Comparison of ENCODE assay signal across 8 cellular contexts in the genomic region with DNA sequence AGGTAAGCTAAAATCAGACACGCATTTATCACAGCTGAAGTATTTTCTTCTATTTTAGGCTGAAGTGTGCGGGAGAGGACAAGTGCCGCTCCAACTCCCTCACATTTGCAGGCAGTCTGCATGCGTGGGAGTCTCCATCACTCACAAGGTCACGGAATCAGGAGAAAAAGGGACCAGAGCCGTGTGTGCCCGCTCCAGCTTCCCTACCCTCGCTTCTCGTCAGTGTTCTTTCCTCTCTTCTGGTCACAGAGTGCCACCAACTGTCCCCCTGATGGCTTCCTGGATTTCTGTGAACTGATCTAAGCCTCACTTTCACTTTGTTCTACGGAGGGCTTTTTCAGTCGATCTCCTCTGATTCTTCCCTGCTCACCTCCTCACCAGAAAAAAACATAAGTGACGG.
DNase-seq lines count a peak whose midpoint lies in the region; ATAC-seq and TF ChIP-seq lines count a peak whose summit lies in the region.

No MANE protein-coding gene starts in this region.

- no peaks in the 10 kb centered on the region for H3K4me1 ChIP-seq in HAP-1
- no peaks in the 10 kb centered on the region for H3K4me1 ChIP-seq in mammary epithelial cell (ENCODE audit: insufficient read depth, low read length)
- H3K4me1 ChIP-seq in aorta (ENCODE audit: control insufficient read depth in 1 of 2, insufficient read depth in 2 of 2, low read length in 2 of 2), result no peaks in the 10 kb centered on the region
- H3K4me1 ChIP-seq in left lung, result no peaks in the 10 kb centered on the region

- TF ChIP-seq CTCF in GM13976 (IDR thresholded peaks at IDR 0.05; ENCODE audit: borderline replicate concordance, control extremely low read depth, extremely low read depth, insufficient read depth, missing control alignments) (peak; percentile 3), mammary epithelial cell (conservative IDR thresholded peaks at IDR 0.05 in 1 of 2, IDR thresholded peaks at IDR 0.05 in 1 of 2; ENCODE audit: extremely low read depth in 1 of 2, insufficient read depth in 1 of 2, low read depth in 1 of 2, low read length in 2 of 2) (no peak), left lung (IDR thresholded peaks at IDR 0.05) (no peak)

- H3K27me3 ChIP-seq in HAP-1 (ENCODE audit: low read depth) (no peaks in the 10 kb centered on the region), mammary epithelial cell (ENCODE audit: insufficient read depth, low read length) (peaks cover 2% of the 10 kb centered on the region), aorta (ENCODE audit: control insufficient read depth in 1 of 2, insufficient read depth in 2 of 2, low read length in 1 of 2) (no peaks in the 10 kb centered on the region), left lung (no peaks in the 10 kb centered on the region)

- no peak overlapping the region for H3K9ac ChIP-seq in mammary epithelial cell (ENCODE audit: insufficient read depth, low read length)

- no peaks in the 10 kb centered on the region for H3K79me2 ChIP-seq in mammary epithelial cell (ENCODE audit: insufficient read depth, low read length)

- H3K4me2 ChIP-seq in mammary epithelial cell (ENCODE audit: insufficient read depth, low read depth, low read length), result peak overlapping the region; percentile 62

- no peaks in the 10 kb centered on the region for H4K20me1 ChIP-seq in mammary epithelial cell (ENCODE audit: insufficient read depth, low read length)

- H3K36me3 ChIP-seq in HAP-1 (replicated peaks) (no peaks in the 10 kb centered on the region), mammary epithelial cell (ENCODE audit: insufficient read depth, low read length) (no peaks in the 10 kb centered on the region), aorta (ENCODE audit: control insufficient read depth in 1 of 2, insufficient read depth in 2 of 2, low read length in 1 of 2) (no peaks in the 10 kb centered on the region), left lung (no peaks in the 10 kb centered on the region)

- no peak for ATAC-seq in aorta (ENCODE audit: low FRiP score)
- ATAC-seq in left lung, result no peak

- H2AFZ ChIP-seq in mammary epithelial cell (ENCODE audit: low read depth, low read length), result peak overlapping the region; percentile 68

- H3K9me3 ChIP-seq in HAP-1 (no peaks in the 10 kb centered on the region), mammary epithelial cell (replicated peaks; ENCODE audit: insufficient read depth, low read length) (no peaks in the 10 kb centered on the region), aorta (ENCODE audit: control insufficient read depth, low read length) (no peaks in the 10 kb centered on the region), left lung (peaks cover 0 to 7% of the 10 kb centered on the region in 2 donors)

- 51% methylated on average over 12 of the region's 12 CpGs for WGBS in mammary epithelial cell (ENCODE audit: low coverage, missing lambda C conversion rate)
- WGBS in aorta, 2 donors, result 23 to 31% methylated on average over 12 of the region's 12 CpGs

- no TSS peak for BruUV-seq in mammary epithelial cell (replicated peaks; lab: Mats Ljungman, UMichigan)

- dilution Hi-C loops in mammary epithelial cell (cut with HindIII; ENCODE audit: low sequenced_read_pairs), result no loop called here

- intact Hi-C loops in mammary epithelial cell (cut with micrococcal nuclease), result loop anchor here (5.0 kb wide), 1 partner anchor 300 kb away; no protein-coding TSS in a partner anchor
- intact Hi-C loops in aorta (cut with DNase I), result no loop called here
- intact Hi-C loops in left lung (cut with DNase I), result no loop called here

- H3K4me3 ChIP-seq in HAP-1, result 0 out of 2 replicates have a peak overlapping the region, but pooled peaks have one; percentile 2
- H3K4me3 ChIP-seq in mammary epithelial cell (replicated peaks in 1 of 3; ENCODE audit: insufficient read depth in 1 of 3, low read depth in 2 of 3, low read length in 3 of 3), result peak overlapping the region; percentile 20 to 40 (median 32)
- peak overlapping the region; percentile 1 to 8 for H3K4me3 ChIP-seq in aorta (ENCODE audit: low read length in 2 of 2)
- no peak overlapping the region for H3K4me3 ChIP-seq in left lung

- H3K27ac ChIP-seq in mammary epithelial cell (ENCODE audit: insufficient read depth, low read depth, low read length), result no peak overlapping the region
- no peak overlapping the region for H3K27ac ChIP-seq in aorta (ENCODE audit: low read depth in 1 of 2, low read length in 2 of 2)
- H3K27ac ChIP-seq in left lung, result no peak overlapping the region

- in situ Hi-C loops in GM13976 (cut with MboI; ENCODE audit: low sequenced_read_pairs, unreplicated experiment) (no loop called here), HAP-1 (cut with MboI; ENCODE audit: low sequenced_read_pairs) (no loop called here), mammary epithelial cell (cut with MboI; ENCODE audit: low sequenced_read_pairs in 2 of 2) (no loop called here)

- peak; percentile 10 for DNase-seq in GM13976 (ENCODE audit: low spot score)
- DNase-seq in HAP-1 (ENCODE audit: low spot score in 2 of 2), result no peak
- peak; percentile 13 for DNase-seq in NCI-H2081 treated with DMSO at 0.1 percent for 48 hours (lab: John Stamatoyannopoulos, UW)
- peak; percentile 9 for DNase-seq in mammary epithelial cell
- DNase-seq in aorta, result peak in 1 of 2 donors; percentile 57
- no peak for DNase-seq in NCI-H2107 treated with DMSO at 0.1 percent for 48 hours (lab: John Stamatoyannopoulos, UW; ENCODE audit: unreplicated experiment)
- no peak for DNase-seq in left lung
- no peak for DNase-seq in GM19238 (ENCODE audit: insufficient read length, low spot score)

- CTCF ChIA-PET in mammary epithelial cell (lab: Charles Lee; ENCODE audit: low non-redundant PET), result no interaction called here

Comparison
In these comparisons a context has a peak if more than half of its experiments do, and no peak if none do; other contexts are left out.
1. DNase-seq: peak in GM13976 (single experiment), NCI-H2081 treated with DMSO at 0.1 percent for 48 hours (single experiment) and mammary epithelial cell (single experiment); none in HAP-1 (0 of 2), NCI-H2107 treated with DMSO at 0.1 percent for 48 hours (single experiment), left lung (0 of 2) and GM19238 (single experiment).
2. H3K4me3 ChIP-seq: peak in HAP-1 (single experiment), mammary epithelial cell (3 of 3) and aorta (2 of 2); none in left lung (0 of 2).